In the genomic region with DNA sequence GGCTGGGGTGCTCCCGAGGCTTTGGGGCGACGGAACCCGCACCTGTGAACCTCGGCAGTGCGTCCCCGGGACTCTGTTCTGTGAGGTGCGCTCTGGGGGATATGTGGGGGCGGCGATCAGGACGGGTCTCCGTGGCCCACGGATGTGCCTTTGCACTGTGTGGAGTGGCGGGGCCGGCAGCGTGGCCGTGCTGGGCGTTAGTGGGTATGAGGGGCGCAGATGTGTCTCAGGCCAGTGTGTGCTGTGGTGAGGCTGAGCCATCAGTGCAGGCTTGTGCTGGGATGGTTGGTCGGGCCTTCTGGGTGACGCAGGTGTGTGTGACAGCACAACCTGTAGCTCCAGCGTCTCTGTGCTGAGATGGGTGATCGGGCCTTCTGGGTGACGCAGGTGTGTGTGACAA, we compare ENCODE assay signal across 7 cellular contexts. TPM values are rescaled to one million over a fixed set of nuclear protein-coding genes. Genes with fewer than 3 reads are reported as not detected.
DNase-seq lines count a peak whose midpoint lies in the region; ATAC-seq, FAIRE-seq and TF ChIP-seq lines count a peak whose summit lies in the region.

No MANE protein-coding gene starts in this region.

- intact Hi-C loops in testis (cut with DNase I; ENCODE audit: low total_unique reads) = no loop called here

- no peak for TF ChIP-seq CTCF in keratinocyte (optimal IDR thresholded peaks at IDR 0.05 in 1 of 3, IDR thresholded peaks at IDR 0.05 in 1 of 3, conservative IDR thresholded peaks at IDR 0.05 in 1 of 3; ENCODE audit: extremely low read depth in 1 of 3, insufficient read depth in 2 of 3, low read length in 3 of 3)
- TF ChIP-seq CTCF in testis (IDR thresholded peaks at IDR 0.05) = no peak

- peak overlapping the region; percentile 49 for H3K4me2 ChIP-seq in keratinocyte (ENCODE audit: control insufficient read depth, extremely low read depth, insufficient read depth, low read depth, low read length)

- H4K20me1 ChIP-seq in keratinocyte (ENCODE audit: control insufficient read depth, extremely low read depth, insufficient read depth, low read length) = no peaks in the 10 kb centered on the region

- peaks cover 4% of the 10 kb centered on the region for H3K79me2 ChIP-seq in keratinocyte (ENCODE audit: control insufficient read depth, insufficient read depth, low read length)

- DNase-seq in adipocyte (ENCODE audit: low read depth) = no peak
- DNase-seq in keratinocyte (ENCODE audit: low read depth, low spot score) = no peak
- no peak for DNase-seq in testis
- no peak for DNase-seq in foreskin melanocyte
- no peak for DNase-seq in EL

- H3K9me3 ChIP-seq in adipocyte (ENCODE audit: control insufficient read depth, low read length) = no peaks in the 10 kb centered on the region
- H3K9me3 ChIP-seq in keratinocyte (ENCODE audit: control insufficient read depth, low read depth, low read length) = peaks cover 1% of the 10 kb centered on the region
- no peaks in the 10 kb centered on the region for H3K9me3 ChIP-seq in testis

- ATAC-seq in HG03442 (IDR thresholded peaks at IDR 0.05; ENCODE audit: unreplicated experiment) (peak; percentile 19), GM21576 (IDR thresholded peaks at IDR 0.05; ENCODE audit: unreplicated experiment) (no peak)

- H3K9ac ChIP-seq in adipocyte (ENCODE audit: low read length) (peak overlapping the region; percentile 79), keratinocyte (ENCODE audit: control insufficient read depth, extremely low read depth, insufficient read depth, low read length) (peak overlapping the region; percentile 79)

- 15 to 38% methylated on average over 16 to 19 of the region's 24 CpGs for WGBS in testis, 2 donors

- peak overlapping the region; percentile 94 for H2AFZ ChIP-seq in keratinocyte (ENCODE audit: control insufficient read depth, low read length)

- H3K4me1 ChIP-seq in adipocyte (ENCODE audit: control insufficient read depth, insufficient read depth, low read length) (peaks cover 15% of the 10 kb centered on the region), keratinocyte (ENCODE audit: control insufficient read depth, extremely low read depth, insufficient read depth, low read length) (peaks cover 3% of the 10 kb centered on the region), testis (no peaks in the 10 kb centered on the region)

- H3K36me3 ChIP-seq in adipocyte (ENCODE audit: control insufficient read depth, insufficient read depth, low read length, severe bottlenecking) (peaks cover 20% of the 10 kb centered on the region), keratinocyte (ENCODE audit: control insufficient read depth in 2 of 2, extremely low read depth in 1 of 2, insufficient read depth in 2 of 2, low read length in 2 of 2) (no peaks in the 10 kb centered on the region), testis (ENCODE audit: low read depth, missing control alignments) (no peaks in the 10 kb centered on the region)

- dilution Hi-C loops in keratinocyte (cut with MboI; ENCODE audit: extremely low pct_ligation_motif_present, low sequenced_read_pairs) = no loop called here

- no peak for TF ChIP-seq POLR2A in testis (IDR thresholded peaks at IDR 0.05)

- H3K4me3 ChIP-seq in adipocyte (ENCODE audit: low read length) (peak overlapping the region; percentile 81), keratinocyte (ENCODE audit: control insufficient read depth in 2 of 3, extremely low read depth in 1 of 3, insufficient read depth in 2 of 3, low read depth in 1 of 3, low read length in 3 of 3) (peak overlapping the region; percentile 47 to 67 (median 60)), testis (peak overlapping the region; percentile 42 to 71)

- H3K27me3 ChIP-seq in adipocyte (replicated peaks; ENCODE audit: control insufficient read depth, insufficient read depth, low read length) (no peaks in the 10 kb centered on the region), keratinocyte (ENCODE audit: control insufficient read depth, extremely low read depth, insufficient read depth, low read length) (no peaks in the 10 kb centered on the region), testis (no peaks in the 10 kb centered on the region)

- H3K27ac ChIP-seq in keratinocyte (ENCODE audit: control insufficient read depth, insufficient read depth, low read length) (peak overlapping the region; percentile 15), testis (peak overlapping the region; percentile 70 to 88)

- FAIRE-seq in keratinocyte (lab: Jason Lieb, UNC) = no peak

- H3K9me1 ChIP-seq in keratinocyte (ENCODE audit: control insufficient read depth, extremely low read depth, insufficient read depth, low read length) = no peaks in the 10 kb centered on the region

RNA-seq across cellular contexts. Expression of gene ZNF331, which starts 16.9 kb away (rescaled TPM):
- polyA plus RNA-seq in keratinocyte = 3.6 to 5.1 TPM (median 4.5 TPM) in 3 replicates
- polyA plus RNA-seq in keratinocyte (2011; ENCODE audit: low read depth) = 4.5 TPM
- polyA plus RNA-seq in keratinocyte (2011; cell fraction: cytosol; rRNA removed) = 1.4 and 1.8 TPM in 2 replicates
- polyA plus RNA-seq in keratinocyte (2011; cell fraction: nucleus; rRNA removed) = 17.0 and 20.2 TPM in 2 replicates
- polyA plus RNA-seq in keratinocyte (2012; ENCODE audit: low replicate concordance) = 2.9 and 5.3 TPM in 2 replicates
- 0.95 to 9.8 TPM (median 4.2 TPM) in 3 replicates for polyA minus RNA-seq in keratinocyte
- 7.5 TPM for polyA minus RNA-seq in keratinocyte (2011; cell fraction: cytosol; rRNA and poly(A)+ RNA removed)
- 5.9 and 8.8 TPM in 2 replicates for polyA minus RNA-seq in keratinocyte (2011; cell fraction: nucleus; rRNA and poly(A)+ RNA removed)
- total RNA-seq in testis = 10 to 100 TPM; 31.4 to 36.5 TPM
- polyA plus RNA-seq in testis (ENCODE audit: insufficient read depth, low read depth, low replicate concordance) = 26.5 TPM
